Comparison of ENCODE assay signal across 12 cellular contexts in the genomic region with DNA sequence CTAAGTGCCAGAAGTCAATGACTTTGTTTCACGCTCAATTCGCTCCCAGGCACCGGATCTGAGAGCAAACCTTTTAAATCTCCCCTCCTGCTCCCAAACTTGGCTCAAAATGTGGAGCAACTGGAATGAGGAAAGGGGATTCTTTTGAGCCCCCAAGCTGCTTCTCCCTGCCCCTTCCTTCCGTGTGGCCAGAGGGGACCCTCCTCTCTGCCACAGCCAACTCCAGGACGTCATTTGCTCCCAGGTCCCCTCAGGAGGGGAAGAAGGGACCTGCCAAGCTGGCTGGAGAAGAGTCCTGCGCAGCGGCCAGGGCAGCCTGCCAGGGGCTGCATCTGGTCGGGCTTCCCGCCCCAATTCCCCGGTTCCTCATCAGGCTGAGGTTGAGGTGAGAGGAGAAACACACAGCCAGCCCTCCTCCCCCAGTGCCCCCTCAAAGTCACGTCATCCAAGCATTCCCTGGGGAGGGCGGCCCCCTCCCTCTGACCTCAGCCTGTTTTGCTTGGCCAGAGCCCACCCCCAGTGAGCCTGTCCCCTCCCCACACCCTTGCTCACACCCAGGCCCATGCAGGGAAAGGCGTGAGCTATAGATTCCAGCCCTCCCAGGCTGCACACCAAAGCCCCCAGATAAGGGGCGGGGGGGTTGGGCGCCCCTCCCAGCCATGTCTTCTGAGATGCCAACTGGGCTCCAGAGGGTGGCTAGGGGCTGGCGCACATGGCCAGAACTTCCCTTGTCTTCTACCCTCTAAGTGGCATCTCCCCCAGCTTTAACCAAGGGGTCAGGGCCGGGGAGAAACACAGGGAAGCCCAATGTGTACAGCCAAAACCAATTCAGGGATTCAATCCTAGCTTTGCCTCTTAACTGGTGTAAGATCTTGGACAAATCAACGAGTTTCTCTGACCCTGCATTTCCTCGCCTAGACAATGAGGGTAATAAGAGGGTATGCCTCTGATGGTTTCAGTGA. TPM values are rescaled to one million over a fixed set of nuclear protein-coding genes. Genes with fewer than 3 reads are reported as not detected.
A peak's percentile ranks its signal among the peaks of the same experiment; 100 is the strongest.
DNase-seq lines count a peak whose midpoint lies in the region; ATAC-seq, FAIRE-seq and TF ChIP-seq lines count a peak whose summit lies in the region.
"Had no signal": no experiment of that assay in that cellular context is flagged by ENCODE, and none has a peak within 500 bp of the region (broad histone marks: within the 10 kb centered on the region; RNA-seq: fewer than 3 reads in every experiment).

No MANE protein-coding gene starts in this region.

- H3K4me3 ChIP-seq in BLaER1 (0 out of 2 replicates have a peak overlapping the region, but pooled peaks have one; percentile 18), pancreas (no peak overlapping the region)
- H3K4me3 ChIP-seq: SJSA1 had no signal

- peaks cover 1 to 5% of the 10 kb centered on the region in 2 donors for H3K4me1 Mint-ChIP-seq in effector memory CD8-positive, alpha-beta T cell (ENCODE audit: low read depth in 2 of 2)

- FAIRE-seq in pancreas (lab: Jason Lieb, UNC), result no peak
- no peak for FAIRE-seq in urothelium cell line (lab: Jason Lieb, UNC)

- H3K27me3 Mint-ChIP-seq in effector memory CD8-positive, alpha-beta T cell, result peaks cover 21 to 71% of the 10 kb centered on the region in 2 donors

- H3K36me3 ChIP-seq in BLaER1 (peaks cover 16% of the 10 kb centered on the region; the same call in 1 of the 2 replicates), pancreas (no peaks in the 10 kb centered on the region)
- H3K36me3 ChIP-seq: SJSA1 had no signal

- H3K27ac ChIP-seq in BLaER1, result peak overlapping the region; percentile 78
- peak overlapping the region; percentile 22 to 76 (median 52) for H3K27ac ChIP-seq in pancreas
- H3K27ac ChIP-seq: SJSA1 had no signal

- H4K20me1 ChIP-seq in BLaER1, result peaks cover 46% of the 10 kb centered on the region

- peak overlapping the region; percentile 87 for H3K4me2 ChIP-seq in BLaER1

- H3K4me1 ChIP-seq in BLaER1, result peaks cover 76% of the 10 kb centered on the region
- peaks cover 0 to 4% (median 0%) of the 10 kb centered on the region in 3 donors for H3K4me1 ChIP-seq in pancreas

- H3K9me3 ChIP-seq in BLaER1 (no peaks in the 10 kb centered on the region), pancreas (no peaks in the 10 kb centered on the region)
- H3K9me3 ChIP-seq: SJSA1 had no signal

- no peak for TF ChIP-seq CTCF in pancreas (IDR thresholded peaks at IDR 0.05)

- H3K27ac Mint-ChIP-seq in effector memory CD8-positive, alpha-beta T cell, result no peak overlapping the region
- H3K27ac Mint-ChIP-seq: CD8-positive, alpha-beta T cell; dendritic cell treated with granulocyte-macrophage colony-stimulating factor and Interleukin-4, amounts not matched to agents 40 ng/mL and 50 ng/mL, for 4 days had no signal

- H3K9me3 Mint-ChIP-seq in effector memory CD8-positive, alpha-beta T cell, result no peaks in the 10 kb centered on the region
- H3K9me3 Mint-ChIP-seq: CD8-positive, alpha-beta T cell; dendritic cell treated with granulocyte-macrophage colony-stimulating factor and Interleukin-4, amounts not matched to agents 40 ng/mL and 50 ng/mL, for 4 days had no signal

- intact Hi-C loops in Right ventricle myocardium superior (cut with DNase I) (loop anchor here (5.0 kb wide), 1 partner anchor 37 kb away; the partner anchor contains the start of gene SH3PXD2A), pancreas (cut with DNase I) (no loop called here)

- no peaks in the 10 kb centered on the region for H3K36me3 Mint-ChIP-seq in effector memory CD8-positive, alpha-beta T cell (ENCODE audit: insufficient read depth)
- H3K36me3 Mint-ChIP-seq: CD8-positive, alpha-beta T cell had no signal

- peak; percentile 91 for ATAC-seq in Right ventricle myocardium superior (ENCODE audit: poor library complexity)
- ATAC-seq in pancreas, result peak; percentile 33 to 67 (median 52)
- no peak for ATAC-seq in effector memory CD8-positive, alpha-beta T cell (replicated peaks)
- no peak for ATAC-seq in GM19035 (IDR thresholded peaks at IDR 0.05; ENCODE audit: unreplicated experiment)
- ATAC-seq: CD8-positive, alpha-beta T cell had no signal

- H3K4me3 Mint-ChIP-seq in effector memory CD8-positive, alpha-beta T cell, result no peak overlapping the region
- H3K4me3 Mint-ChIP-seq: CD8-positive, alpha-beta T cell; dendritic cell treated with granulocyte-macrophage colony-stimulating factor and Interleukin-4, amounts not matched to agents 40 ng/mL and 50 ng/mL, for 4 days had no signal

- DNase-seq in RPMI8226 (peak; percentile 62), Right ventricle myocardium superior (peak; percentile 91), pancreas (peak in 4 of 6 donors; percentile 41 to 69 (median 52)), urothelium cell line (ENCODE audit: low spot score) (no peak), NCI-H524 treated with DMSO at 0.1 percent for 48 hours (lab: John Stamatoyannopoulos, UW) (no peak)
- no peak for DNase-seq in effector memory CD8-positive, alpha-beta T cell
- DNase-seq: CD8-positive, alpha-beta T cell; stimulated activated CD4-positive, alpha-beta T cell treated with anti-CD3 and anti-CD28 coated beads, Interleukin-1b, Interleukin-23, amount 100 ng/mL, for 48 hours had no signal

- H3K27me3 ChIP-seq in BLaER1 (no peaks in the 10 kb centered on the region), pancreas (no peaks in the 10 kb centered on the region)

- 35 to 47% methylated on average over 17 to 19 of the region's 19 CpGs for WGBS in pancreas, 2 donors

- peak overlapping the region; percentile 46 for H3K9ac ChIP-seq in BLaER1

RNA-seq across cellular contexts. Expression of gene SH3PXD2A, which starts 35.0 kb away (rescaled TPM):
- 27.0 TPM for total RNA-seq in Right ventricle myocardium superior
- 10 to 100 TPM in 1 of 6 donors, 1 to 10 TPM in 5; 3.9 to 16.4 (median 6.7) TPM for total RNA-seq in pancreas
- 10 to 100 TPM in 1 of 2 donors, 1 to 10 TPM in 1; 8.1 to 10.6 TPM for polyA plus RNA-seq in pancreas

Comparison
In these comparisons a context has a peak if more than half of its experiments do, and no peak if none do; other contexts are left out.
1. DNase-seq: peak in RPMI8226 (single experiment), Right ventricle myocardium superior (single experiment) and pancreas (4 of 6); none in urothelium cell line (single experiment), NCI-H524 treated with DMSO at 0.1 percent for 48 hours (single experiment) and effector memory CD8-positive, alpha-beta T cell (0 of 3).
2. ATAC-seq: peak in Right ventricle myocardium superior (single experiment) and pancreas (4 of 4); none in effector memory CD8-positive, alpha-beta T cell (single experiment) and GM19035 (single experiment).